ENCODE assay signal across 10 cellular contexts in genomic region chr6:101761124-101761601, GRCh38.
A peak's percentile ranks its signal among the peaks of the same experiment; 100 is the strongest.
DNase-seq lines count a peak whose midpoint lies in the region; ATAC-seq and TF ChIP-seq lines count a peak whose summit lies in the region.
"Had no signal": no experiment of that assay in that cellular context is flagged by ENCODE, and none has a peak within 500 bp of the region (broad histone marks: within the 10 kb centered on the region; RNA-seq: fewer than 3 reads in every experiment).

No MANE protein-coding gene starts in this region.

- no peak overlapping the region for H3K9ac ChIP-seq in HCT116 (ENCODE audit: low read length)

- no peaks in the 10 kb centered on the region for H3K36me3 ChIP-seq in HCT116 (ENCODE audit: control insufficient read depth in 1 of 2, insufficient read depth in 2 of 2, low read length in 2 of 2)
- no peaks in the 10 kb centered on the region for H3K36me3 ChIP-seq in PC-9 (ENCODE audit: low read depth)

- no peak for TF ChIP-seq RAD21 in HCT116 (IDR thresholded peaks at IDR 0.05; ENCODE audit: low read depth)

- H3K9me3 ChIP-seq in HCT116 (ENCODE audit: control insufficient read depth in 1 of 2, insufficient read depth in 1 of 2, low read depth in 1 of 2, low read length in 2 of 2) (no peaks in the 10 kb centered on the region), PC-9 (ENCODE audit: insufficient read depth, low read depth) (no peaks in the 10 kb centered on the region)
- H3K9me3 ChIP-seq: body of pancreas had no signal

- H3K4me3 ChIP-seq in HCT116 (replicated peaks in 1 of 2; ENCODE audit: low read depth in 1 of 2, low read length in 2 of 2) (no peak overlapping the region), PC-9 (no peak overlapping the region), fibroblast of pulmonary artery (replicated peaks; ENCODE audit: low read depth, low read length) (no peak overlapping the region)
- H3K4me3 ChIP-seq: body of pancreas had no signal

- BruUV-seq in HCT116 (replicated peaks; lab: Mats Ljungman, UMichigan): no TSS peak
- no TSS peak for BruUV-seq in PC-9 (replicated peaks; lab: Mats Ljungman, UMichigan)

- H3K27ac ChIP-seq in HCT116 (ENCODE audit: low read depth, low read length) (no peak overlapping the region), PC-9 (peak overlapping the region; percentile 21; the same call in 1 of the 2 replicates)
- H3K27ac ChIP-seq: body of pancreas had no signal

- H3K4me2 ChIP-seq in HCT116 (ENCODE audit: low read length) (no peak overlapping the region), PC-9 (peak overlapping the region; percentile 2)

- H3F3A ChIP-seq in PC-9 (ENCODE audit: insufficient read depth, low read depth): peaks cover 7% of the 10 kb centered on the region; the same call in 1 of the 2 replicates

- TF ChIP-seq POLR2A in HCT116 (IDR thresholded peaks at IDR 0.05; ENCODE audit: borderline replicate concordance, extremely low read depth, insufficient read depth, insufficient read length): no peak

- H3K4me1 ChIP-seq in HCT116 (ENCODE audit: control insufficient read depth in 1 of 2, insufficient read depth in 2 of 2, low read length in 2 of 2) (no peaks in the 10 kb centered on the region), PC-9 (replicated peaks; ENCODE audit: insufficient read depth) (peaks cover 10% of the 10 kb centered on the region; the same call in 1 of the 2 replicates)
- H3K4me1 ChIP-seq: body of pancreas had no signal

- H3K9me2 ChIP-seq in HCT116 (ENCODE audit: insufficient read depth) (no peaks in the 10 kb centered on the region), PC-9 (ENCODE audit: insufficient read depth) (no peaks in the 10 kb centered on the region)

- H3K27me3 ChIP-seq in HCT116 (ENCODE audit: insufficient read depth, low read length) (no peaks in the 10 kb centered on the region), PC-9 (ENCODE audit: insufficient read depth, low read depth) (no peaks in the 10 kb centered on the region)
- H3K27me3 ChIP-seq: body of pancreas had no signal

- CTCF ChIA-PET in HCT116 (lab: Charles Lee): no interaction called here
- CTCF ChIA-PET in PC-9 (lab: Charles Lee): interaction anchor here (0.5 kb wide), 1 partner anchor 223 kb away, joined by 7 read pairs; no protein-coding TSS in a partner anchor

- H4K20me1 ChIP-seq in HCT116 (ENCODE audit: insufficient read depth): no peaks in the 10 kb centered on the region
- no peaks in the 10 kb centered on the region for H4K20me1 ChIP-seq in PC-9 (ENCODE audit: insufficient read depth)

- H2AFZ ChIP-seq in HCT116 (ENCODE audit: low read depth, low read length, poor library complexity, severe bottlenecking) (peak overlapping the region; percentile 75), PC-9 (no peak overlapping the region)

- H3K79me2 ChIP-seq in HCT116 (ENCODE audit: insufficient read depth, low read length) (no peaks in the 10 kb centered on the region), PC-9 (ENCODE audit: low read depth) (no peaks in the 10 kb centered on the region)

- POLR2A ChIA-PET in HCT116 (lab: Charles Lee): no interaction called here
- POLR2A ChIA-PET in PC-9 (lab: Charles Lee; ENCODE audit: unreplicated experiment): no interaction called here

- intact Hi-C loops in HCT116 (cut with micrococcal nuclease) (no loop called here), PC-9 (cut with micrococcal nuclease; ENCODE audit: unreplicated experiment) (no loop called here), sciatic nerve (cut with DNase I) (no loop called here)

- no peak for DNase-seq in HCT116 (ENCODE audit: low read depth, low spot score)
- peak in 1 of 2 experiments; percentile 52 for DNase-seq in PC-9
- DNase-seq in fibroblast of pulmonary artery (ENCODE audit: low read depth): peak; percentile 95
- DNase-seq in sciatic nerve (ENCODE audit: low spot score): no peak
- no peak for DNase-seq in NCI-H82 (lab: John Stamatoyannopoulos, UW)
- no peak for DNase-seq in NCI-H1092 (lab: John Stamatoyannopoulos, UW)
- DNase-seq: NCI-H526 had no signal

- RAD21 ChIA-PET in HCT116 (lab: Charles Lee; ENCODE audit: low non-redundant PET in 1 of 2, low total read pairs in 2 of 2, uncharacterized antibody in 2 of 2, unreplicated experiment in 2 of 2): no interaction called here

- ATAC-seq in HCT116 (no peak), sciatic nerve (peak; percentile 78), HG02970 (IDR thresholded peaks at IDR 0.05; ENCODE audit: low FRiP score, unreplicated experiment) (no peak), GM21390 (IDR thresholded peaks at IDR 0.05; ENCODE audit: unreplicated experiment) (no peak)
- ATAC-seq: body of pancreas had no signal

- TF ChIP-seq CTCF in HCT116 (IDR thresholded peaks at IDR 0.05 in 2 of 3, conservative IDR thresholded peaks at IDR 0.05 in 1 of 3; ENCODE audit: borderline replicate concordance in 1 of 3, insufficient read depth in 1 of 3, low read depth in 2 of 3, low read length in 2 of 3): no peak
- no peak for TF ChIP-seq CTCF in PC-9 (conservative IDR thresholded peaks at IDR 0.05)
- TF ChIP-seq CTCF in fibroblast of pulmonary artery (IDR thresholded peaks at IDR 0.05; ENCODE audit: low read length, missing control alignments): no peak

TF ChIP-seq in HCT116, 20 proteins besides CTCF, POLR2A, EP300 and RAD21:
- TF ChIP-seq ZNF274 (IDR thresholded peaks at IDR 0.05; ENCODE audit: low read depth, low read length): no peak
- TF ChIP-seq ELF1 (IDR thresholded peaks at IDR 0.05; ENCODE audit: borderline replicate concordance, low read depth): no peak
- TF ChIP-seq EZH2phosphoT487 (IDR thresholded peaks at IDR 0.05; ENCODE audit: borderline replicate concordance): no peak
- no peak for TF ChIP-seq REST (IDR thresholded peaks at IDR 0.05; ENCODE audit: low read depth)
- no peak for TF ChIP-seq JUND (IDR thresholded peaks at IDR 0.05)
- no peak for TF ChIP-seq EZH2 (IDR thresholded peaks at IDR 0.05)
- no peak for TF ChIP-seq YY1 (IDR thresholded peaks at IDR 0.05; ENCODE audit: extremely low read depth, insufficient replicate concordance, low read depth, low read length)
- no peak for TF ChIP-seq SP1 (IDR thresholded peaks at IDR 0.05; ENCODE audit: low read depth)
- no peak for TF ChIP-seq CBX3 (IDR thresholded peaks at IDR 0.05; ENCODE audit: low read depth)
- no peak for TF ChIP-seq ZBTB33 (IDR thresholded peaks at IDR 0.05; ENCODE audit: extremely low read depth, insufficient replicate concordance, low read length)
- TF ChIP-seq ATF3 (IDR thresholded peaks at IDR 0.05): no peak
